Comparison of ENCODE assay signal across 2 cellular contexts in genomic region chr6:7424967-7425807, GRCh38.
TF ChIP-seq lines count a peak whose summit lies in the region.

No MANE protein-coding gene starts in this region.

TF ChIP-seq in Ishikawa, 13 proteins besides CTCF, POLR2A, EP300 and RAD21 (continued from another document):
- TF ChIP-seq REST (IDR thresholded peaks at IDR 0.05; ENCODE audit: low read depth) (no peak), EGR1 (IDR thresholded peaks at IDR 0.05) (no peak), TCF12 (IDR thresholded peaks at IDR 0.05; ENCODE audit: low read depth) (no peak), NFIC (IDR thresholded peaks at IDR 0.05) (no peak), CEBPB (IDR thresholded peaks at IDR 0.05) (no peak), TAF1 (IDR thresholded peaks at IDR 0.05; ENCODE audit: low read depth) (no peak)
- TF ChIP-seq, protein P1, sequence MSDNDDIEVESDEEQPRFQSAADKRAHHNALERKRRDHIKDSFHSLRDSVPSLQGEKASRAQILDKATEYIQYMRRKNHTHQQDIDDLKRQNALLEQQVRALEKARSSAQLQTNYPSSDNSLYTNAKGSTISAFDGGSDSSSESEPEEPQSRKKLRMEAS (IDR thresholded peaks at IDR 0.05), result no peak

TF ChIP-seq in GM12878, 131 proteins besides CTCF, POLR2A, EP300 and RAD21 (continued from another document):
- TF ChIP-seq E4F1 (IDR thresholded peaks at IDR 0.05; ENCODE audit: borderline replicate concordance, partially characterized antibody), result no peak
- TF ChIP-seq, protein P2, sequence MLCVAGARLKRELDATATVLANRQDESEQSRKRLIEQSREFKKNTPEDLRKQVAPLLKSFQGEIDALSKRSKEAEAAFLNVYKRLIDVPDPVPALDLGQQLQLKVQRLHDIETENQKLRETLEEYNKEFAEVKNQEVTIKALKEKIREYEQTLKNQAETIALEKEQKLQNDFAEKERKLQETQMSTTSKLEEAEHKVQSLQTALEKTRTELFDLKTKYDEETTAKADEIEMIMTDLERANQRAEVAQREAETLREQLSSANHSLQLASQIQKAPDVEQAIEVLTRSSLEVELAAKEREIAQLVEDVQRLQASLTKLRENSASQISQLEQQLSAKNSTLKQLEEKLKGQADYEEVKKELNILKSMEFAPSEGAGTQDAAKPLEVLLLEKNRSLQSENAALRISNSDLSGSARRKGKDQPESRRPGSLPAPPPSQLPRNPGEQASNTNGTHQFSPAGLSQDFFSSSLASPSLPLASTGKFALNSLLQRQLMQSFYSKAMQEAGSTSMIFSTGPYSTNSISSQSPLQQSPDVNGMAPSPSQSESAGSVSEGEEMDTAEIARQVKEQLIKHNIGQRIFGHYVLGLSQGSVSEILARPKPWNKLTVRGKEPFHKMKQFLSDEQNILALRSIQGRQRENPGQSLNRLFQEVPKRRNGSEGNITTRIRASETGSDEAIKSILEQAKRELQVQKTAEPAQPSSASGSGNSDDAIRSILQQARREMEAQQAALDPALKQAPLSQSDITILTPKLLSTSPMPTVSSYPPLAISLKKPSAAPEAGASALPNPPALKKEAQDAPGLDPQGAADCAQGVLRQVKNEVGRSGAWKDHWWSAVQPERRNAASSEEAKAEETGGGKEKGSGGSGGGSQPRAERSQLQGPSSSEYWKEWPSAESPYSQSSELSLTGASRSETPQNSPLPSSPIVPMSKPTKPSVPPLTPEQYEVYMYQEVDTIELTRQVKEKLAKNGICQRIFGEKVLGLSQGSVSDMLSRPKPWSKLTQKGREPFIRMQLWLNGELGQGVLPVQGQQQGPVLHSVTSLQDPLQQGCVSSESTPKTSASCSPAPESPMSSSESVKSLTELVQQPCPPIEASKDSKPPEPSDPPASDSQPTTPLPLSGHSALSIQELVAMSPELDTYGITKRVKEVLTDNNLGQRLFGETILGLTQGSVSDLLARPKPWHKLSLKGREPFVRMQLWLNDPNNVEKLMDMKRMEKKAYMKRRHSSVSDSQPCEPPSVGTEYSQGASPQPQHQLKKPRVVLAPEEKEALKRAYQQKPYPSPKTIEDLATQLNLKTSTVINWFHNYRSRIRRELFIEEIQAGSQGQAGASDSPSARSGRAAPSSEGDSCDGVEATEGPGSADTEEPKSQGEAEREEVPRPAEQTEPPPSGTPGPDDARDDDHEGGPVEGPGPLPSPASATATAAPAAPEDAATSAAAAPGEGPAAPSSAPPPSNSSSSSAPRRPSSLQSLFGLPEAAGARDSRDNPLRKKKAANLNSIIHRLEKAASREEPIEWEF (IDR thresholded peaks at IDR 0.05; ENCODE audit: insufficient replicate concordance, low read depth, low read length), result no peak
- TF ChIP-seq DPF2 (IDR thresholded peaks at IDR 0.05), result no peak
- TF ChIP-seq, protein P3, sequence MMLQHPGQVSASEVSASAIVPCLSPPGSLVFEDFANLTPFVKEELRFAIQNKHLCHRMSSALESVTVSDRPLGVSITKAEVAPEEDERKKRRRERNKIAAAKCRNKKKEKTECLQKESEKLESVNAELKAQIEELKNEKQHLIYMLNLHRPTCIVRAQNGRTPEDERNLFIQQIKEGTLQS (IDR thresholded peaks at IDR 0.05; ENCODE audit: borderline replicate concordance, extremely low read depth, low read depth, low read length), result no peak
- no peak for TF ChIP-seq POU2F2 (IDR thresholded peaks at IDR 0.05; ENCODE audit: borderline replicate concordance, low read depth, low read length)
- TF ChIP-seq, protein P4, sequence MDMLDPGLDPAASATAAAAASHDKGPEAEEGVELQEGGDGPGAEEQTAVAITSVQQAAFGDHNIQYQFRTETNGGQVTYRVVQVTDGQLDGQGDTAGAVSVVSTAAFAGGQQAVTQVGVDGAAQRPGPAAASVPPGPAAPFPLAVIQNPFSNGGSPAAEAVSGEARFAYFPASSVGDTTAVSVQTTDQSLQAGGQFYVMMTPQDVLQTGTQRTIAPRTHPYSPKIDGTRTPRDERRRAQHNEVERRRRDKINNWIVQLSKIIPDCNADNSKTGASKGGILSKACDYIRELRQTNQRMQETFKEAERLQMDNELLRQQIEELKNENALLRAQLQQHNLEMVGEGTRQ (IDR thresholded peaks at IDR 0.05; ENCODE audit: borderline replicate concordance, low read depth, low read length), result no peak
- TF ChIP-seq RFX5 (IDR thresholded peaks at IDR 0.05; ENCODE audit: low read depth, low read length), result no peak
- no peak for TF ChIP-seq CHD1 (IDR thresholded peaks at IDR 0.05; ENCODE audit: low read depth, low read length)
- TF ChIP-seq MYB (IDR thresholded peaks at IDR 0.05; ENCODE audit: borderline replicate concordance, low read depth, low read length), result no peak
- TF ChIP-seq TARDBP (IDR thresholded peaks at IDR 0.05; ENCODE audit: borderline replicate concordance), result no peak
- TF ChIP-seq, protein P5, sequence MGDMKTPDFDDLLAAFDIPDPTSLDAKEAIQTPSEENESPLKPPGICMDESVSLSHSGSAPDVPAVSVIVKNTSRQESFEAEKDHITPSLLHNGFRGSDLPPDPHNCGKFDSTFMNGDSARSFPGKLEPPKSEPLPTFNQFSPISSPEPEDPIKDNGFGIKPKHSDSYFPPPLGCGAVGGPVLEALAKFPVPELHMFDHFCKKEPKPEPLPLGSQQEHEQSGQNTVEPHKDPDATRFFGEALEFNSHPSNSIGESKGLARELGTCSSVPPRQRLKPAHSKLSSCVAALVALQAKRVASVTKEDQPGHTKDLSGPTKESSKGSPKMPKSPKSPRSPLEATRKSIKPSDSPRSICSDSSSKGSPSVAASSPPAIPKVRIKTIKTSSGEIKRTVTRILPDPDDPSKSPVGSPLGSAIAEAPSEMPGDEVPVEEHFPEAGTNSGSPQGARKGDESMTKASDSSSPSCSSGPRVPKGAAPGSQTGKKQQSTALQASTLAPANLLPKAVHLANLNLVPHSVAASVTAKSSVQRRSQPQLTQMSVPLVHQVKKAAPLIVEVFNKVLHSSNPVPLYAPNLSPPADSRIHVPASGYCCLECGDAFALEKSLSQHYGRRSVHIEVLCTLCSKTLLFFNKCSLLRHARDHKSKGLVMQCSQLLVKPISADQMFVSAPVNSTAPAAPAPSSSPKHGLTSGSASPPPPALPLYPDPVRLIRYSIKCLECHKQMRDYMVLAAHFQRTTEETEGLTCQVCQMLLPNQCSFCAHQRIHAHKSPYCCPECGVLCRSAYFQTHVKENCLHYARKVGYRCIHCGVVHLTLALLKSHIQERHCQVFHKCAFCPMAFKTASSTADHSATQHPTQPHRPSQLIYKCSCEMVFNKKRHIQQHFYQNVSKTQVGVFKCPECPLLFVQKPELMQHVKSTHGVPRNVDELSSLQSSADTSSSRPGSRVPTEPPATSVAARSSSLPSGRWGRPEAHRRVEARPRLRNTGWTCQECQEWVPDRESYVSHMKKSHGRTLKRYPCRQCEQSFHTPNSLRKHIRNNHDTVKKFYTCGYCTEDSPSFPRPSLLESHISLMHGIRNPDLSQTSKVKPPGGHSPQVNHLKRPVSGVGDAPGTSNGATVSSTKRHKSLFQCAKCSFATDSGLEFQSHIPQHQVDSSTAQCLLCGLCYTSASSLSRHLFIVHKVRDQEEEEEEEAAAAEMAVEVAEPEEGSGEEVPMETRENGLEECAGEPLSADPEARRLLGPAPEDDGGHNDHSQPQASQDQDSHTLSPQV (IDR thresholded peaks at IDR 0.05), result no peak
